1 cellular context compared by ENCODE assay signal in genomic region chr19:42295342-42295741, GRCh38.
TF ChIP-seq lines count a peak whose summit lies in the region.

No MANE protein-coding gene starts in this region.

TF ChIP-seq in HCT116, 20 proteins besides CTCF, POLR2A, EP300 and RAD21 (continued from another document):
- no peak for TF ChIP-seq ZNF274 (IDR thresholded peaks at IDR 0.05; ENCODE audit: low read depth, low read length)
- TF ChIP-seq EZH2 (IDR thresholded peaks at IDR 0.05), result no peak
- TF ChIP-seq ELF1 (IDR thresholded peaks at IDR 0.05; ENCODE audit: borderline replicate concordance, low read depth), result no peak
- TF ChIP-seq EGR1 (IDR thresholded peaks at IDR 0.05; ENCODE audit: low read depth), result no peak
- no peak for TF ChIP-seq FOSL1 (IDR thresholded peaks at IDR 0.05; ENCODE audit: low read depth)
- no peak for TF ChIP-seq YY1 (IDR thresholded peaks at IDR 0.05; ENCODE audit: extremely low read depth, insufficient replicate concordance, low read depth, low read length)
- TF ChIP-seq SRF (IDR thresholded peaks at IDR 0.05; ENCODE audit: low read depth), result no peak
- no peak for TF ChIP-seq CEBPB (IDR thresholded peaks at IDR 0.05; ENCODE audit: low read depth)
- TF ChIP-seq POLR2AphosphoS5 (IDR thresholded peaks at IDR 0.05; ENCODE audit: low read depth, low read length), result no peak
- no peak for TF ChIP-seq ZBTB33 (IDR thresholded peaks at IDR 0.05; ENCODE audit: extremely low read depth, insufficient replicate concordance, low read length)
- TF ChIP-seq ZFX (IDR thresholded peaks at IDR 0.05), result no peak
- no peak for TF ChIP-seq SP1 (IDR thresholded peaks at IDR 0.05; ENCODE audit: low read depth)
- TF ChIP-seq MAX (IDR thresholded peaks at IDR 0.05), result no peak
